12 cellular contexts compared by ENCODE assay signal in the genomic region with DNA sequence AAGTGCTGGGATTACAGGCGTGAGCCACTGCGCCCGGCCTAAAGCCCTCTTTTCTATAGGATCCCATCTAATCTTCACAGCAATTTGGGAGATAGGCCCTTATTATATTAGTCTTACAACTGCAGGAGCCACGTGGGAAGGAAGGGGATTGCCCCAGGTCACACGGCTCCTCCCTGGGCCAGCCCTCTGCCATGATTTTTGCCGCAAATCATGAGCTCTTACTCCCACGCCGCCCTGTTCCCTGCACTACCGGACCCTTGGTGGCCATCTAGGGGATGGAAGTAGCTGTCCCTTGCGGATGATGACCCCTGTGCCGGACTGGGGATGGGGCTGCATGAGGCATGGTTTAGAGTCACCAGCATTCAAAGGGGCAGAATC. TPM values are rescaled to one million over a fixed set of nuclear protein-coding genes. Genes with fewer than 3 reads are reported as not detected.
DNase-seq lines count a peak whose midpoint lies in the region; ATAC-seq, FAIRE-seq and TF ChIP-seq lines count a peak whose summit lies in the region.
"Had no signal": no experiment of that assay in that cellular context is flagged by ENCODE, and none has a peak within 500 bp of the region (broad histone marks: within the 10 kb centered on the region; RNA-seq: fewer than 3 reads in every experiment).

No MANE protein-coding gene starts in this region.

- no peak for FAIRE-seq in small intestine (lab: Jason Lieb, UNC)

- no peak for TF ChIP-seq CTCF in left lung (IDR thresholded peaks at IDR 0.05)
- peak in 1 of 5 experiments; percentile 19 for TF ChIP-seq CTCF in tibial nerve (IDR thresholded peaks at IDR 0.05)

- H3K4me3 ChIP-seq in left lung = peak overlapping the region in 1 of 2 donors; percentile 45
- H3K4me3 ChIP-seq in tibial nerve = no peak overlapping the region
- no peak overlapping the region for H3K4me3 ChIP-seq in small intestine (ENCODE audit: low read depth in 1 of 2, low read length in 2 of 2)

- H3K27ac ChIP-seq in left lung = peak overlapping the region; percentile 84 to 88
- H3K27ac ChIP-seq in tibial nerve = peak overlapping the region; percentile 89 to 99 (median 94)
- peak overlapping the region in 1 of 2 donors; percentile 84 for H3K27ac ChIP-seq in small intestine (ENCODE audit: low read depth in 1 of 2, low read length in 1 of 2)

- peak overlapping the region; percentile 38 for H3K4me3 Mint-ChIP-seq in activated naive CD8-positive, alpha-beta T cell
- no peak overlapping the region for H3K4me3 Mint-ChIP-seq in activated naive CD8-positive, alpha-beta T cell treated with anti-CD3 and anti-CD28 coated beads for 36 hours
- H3K4me3 Mint-ChIP-seq in activated T-helper 2 cell treated with anti-CD3 and anti-CD28 coated beads, Interferon-gamma antibody, Interleukin-2, Interleukin-4, amounts not matched to agents 10 μg/mL and 5 μg/mL and 100 μg/mL, durations not matched to agents 14 hours and 24 hours and 36 hours (ENCODE audit: low read depth) = peak overlapping the region; percentile 17

- 73 to 78% methylated on average over 11 of the region's 11 CpGs for WGBS in tibial nerve, 2 donors
- 46 to 78% (median 55%) methylated on average over 11 of the region's 11 CpGs for WGBS in small intestine, 3 donors

- no peaks in the 10 kb centered on the region for H3K9me3 ChIP-seq in left lung
- H3K9me3 ChIP-seq in tibial nerve = no peaks in the 10 kb centered on the region
- H3K9me3 ChIP-seq in small intestine (ENCODE audit: control insufficient read depth, low read depth) = no peaks in the 10 kb centered on the region
- H3K9me3 ChIP-seq: heart left ventricle, MG63 had no signal

- no peaks in the 10 kb centered on the region for H3K36me3 Mint-ChIP-seq in activated naive CD8-positive, alpha-beta T cell
- no peaks in the 10 kb centered on the region for H3K36me3 Mint-ChIP-seq in activated naive CD8-positive, alpha-beta T cell treated with anti-CD3 and anti-CD28 coated beads for 36 hours
- H3K36me3 Mint-ChIP-seq in activated T-helper 2 cell treated with anti-CD3 and anti-CD28 coated beads, Interferon-gamma antibody, Interleukin-2, Interleukin-4, amounts not matched to agents 10 μg/mL and 5 μg/mL and 100 μg/mL, durations not matched to agents 14 hours and 24 hours and 36 hours (ENCODE audit: low read depth) = no peaks in the 10 kb centered on the region
- H3K36me3 Mint-ChIP-seq: activated naive CD4-positive, alpha-beta T cell treated with anti-CD3 and anti-CD28 coated beads, Interleukin-2, amount 50 U/mL, for 24 hours had no signal

- no peak for DNase-seq in activated naive CD8-positive, alpha-beta T cell treated with anti-CD3 and anti-CD28 coated beads for 36 hours
- DNase-seq in activated T-helper 2 cell treated with anti-CD3 and anti-CD28 coated beads, Interferon-gamma antibody, Interleukin-2, Interleukin-4, amounts not matched to agents 10 μg/mL and 5 μg/mL and 100 μg/mL, durations not matched to agents 14 hours and 24 hours and 36 hours (ENCODE audit: low spot score) = no peak
- DNase-seq in left lung = no peak
- DNase-seq in tibial nerve (ENCODE audit: low spot score in 2 of 2) = no peak
- DNase-seq in small intestine = no peak
- DNase-seq in DMS53 (lab: John Stamatoyannopoulos, UW) = no peak
- no peak for DNase-seq in midbrain (lab: John Stamatoyannopoulos, UW)
- DNase-seq: MG63, T1000 had no signal

- TF ChIP-seq EP300 in tibial nerve (IDR thresholded peaks at IDR 0.05) = no peak

- peaks cover 9% of the 10 kb centered on the region for H3K27me3 Mint-ChIP-seq in activated naive CD8-positive, alpha-beta T cell
- H3K27me3 Mint-ChIP-seq in activated naive CD8-positive, alpha-beta T cell treated with anti-CD3 and anti-CD28 coated beads for 36 hours = peaks cover 33% of the 10 kb centered on the region
- peaks cover 7% of the 10 kb centered on the region for H3K27me3 Mint-ChIP-seq in activated T-helper 2 cell treated with anti-CD3 and anti-CD28 coated beads, Interferon-gamma antibody, Interleukin-2, Interleukin-4, amounts not matched to agents 10 μg/mL and 5 μg/mL and 100 μg/mL, durations not matched to agents 14 hours and 24 hours and 36 hours (ENCODE audit: low read depth)

- H3K36me3 ChIP-seq in left lung (no peaks in the 10 kb centered on the region), tibial nerve (no peaks in the 10 kb centered on the region), small intestine (ENCODE audit: control insufficient read depth in 2 of 2, insufficient read depth in 2 of 2, low read length in 2 of 2) (no peaks in the 10 kb centered on the region)
- H3K36me3 ChIP-seq: heart left ventricle, MG63 had no signal

- H3K27me3 ChIP-seq in left lung (peaks cover 0 to 6% of the 10 kb centered on the region in 2 donors), tibial nerve (no peaks in the 10 kb centered on the region), small intestine (ENCODE audit: control insufficient read depth in 2 of 2, insufficient read depth in 2 of 2, low read length in 2 of 2) (no peaks in the 10 kb centered on the region)
- H3K27me3 ChIP-seq: heart left ventricle, MG63 had no signal

- no peaks in the 10 kb centered on the region for H3K9me3 Mint-ChIP-seq in activated naive CD8-positive, alpha-beta T cell (ENCODE audit: low read depth)
- no peaks in the 10 kb centered on the region for H3K9me3 Mint-ChIP-seq in activated naive CD8-positive, alpha-beta T cell treated with anti-CD3 and anti-CD28 coated beads for 36 hours
- no peaks in the 10 kb centered on the region for H3K9me3 Mint-ChIP-seq in activated T-helper 2 cell treated with anti-CD3 and anti-CD28 coated beads, Interferon-gamma antibody, Interleukin-2, Interleukin-4, amounts not matched to agents 10 μg/mL and 5 μg/mL and 100 μg/mL, durations not matched to agents 14 hours and 24 hours and 36 hours
- H3K9me3 Mint-ChIP-seq: activated naive CD4-positive, alpha-beta T cell treated with anti-CD3 and anti-CD28 coated beads, Interleukin-2, amount 50 U/mL, for 24 hours had no signal

- H3K4me1 ChIP-seq in left lung (peaks cover 9 to 24% of the 10 kb centered on the region in 2 donors), tibial nerve (peaks cover 0 to 38% (median 12%) of the 10 kb centered on the region in 4 donors), small intestine (ENCODE audit: control insufficient read depth in 2 of 2, insufficient read depth in 1 of 2, low read depth in 1 of 2, low read length in 1 of 2) (no peaks in the 10 kb centered on the region)

- no peak for ATAC-seq in left lung

- peaks cover 11% of the 10 kb centered on the region for H3K4me1 Mint-ChIP-seq in activated naive CD8-positive, alpha-beta T cell (ENCODE audit: low read depth)
- peaks cover 6% of the 10 kb centered on the region for H3K4me1 Mint-ChIP-seq in activated naive CD8-positive, alpha-beta T cell treated with anti-CD3 and anti-CD28 coated beads for 36 hours
- peaks cover 10% of the 10 kb centered on the region for H3K4me1 Mint-ChIP-seq in activated T-helper 2 cell treated with anti-CD3 and anti-CD28 coated beads, Interferon-gamma antibody, Interleukin-2, Interleukin-4, amounts not matched to agents 10 μg/mL and 5 μg/mL and 100 μg/mL, durations not matched to agents 14 hours and 24 hours and 36 hours (ENCODE audit: low read depth)

- H3K27ac Mint-ChIP-seq in activated naive CD8-positive, alpha-beta T cell = no peak overlapping the region
- H3K27ac Mint-ChIP-seq in activated naive CD8-positive, alpha-beta T cell treated with anti-CD3 and anti-CD28 coated beads for 36 hours = no peak overlapping the region
- peak overlapping the region; percentile 46 for H3K27ac Mint-ChIP-seq in activated T-helper 2 cell treated with anti-CD3 and anti-CD28 coated beads, Interferon-gamma antibody, Interleukin-2, Interleukin-4, amounts not matched to agents 10 μg/mL and 5 μg/mL and 100 μg/mL, durations not matched to agents 14 hours and 24 hours and 36 hours
- H3K27ac Mint-ChIP-seq: activated naive CD4-positive, alpha-beta T cell treated with anti-CD3 and anti-CD28 coated beads, Interleukin-2, amount 50 U/mL, for 24 hours had no signal

- intact Hi-C loops in activated T-helper 2 cell treated with anti-CD3 and anti-CD28 coated beads, Interferon-gamma antibody, Interleukin-2, Interleukin-4, amounts not matched to agents 10 μg/mL and 5 μg/mL and 100 μg/mL, durations not matched to agents 14 hours and 24 hours and 36 hours (cut with micrococcal nuclease) = no loop called here
- intact Hi-C loops in left lung (cut with DNase I) = loop anchor here in 1 of 2 donors (5.0 kb wide), 2 partner anchors 32 to 68 kb away; no protein-coding TSS in a partner anchor

- no peak for TF ChIP-seq POLR2A in tibial nerve (IDR thresholded peaks at IDR 0.05)

RNA-seq across cellular contexts. Expression of a gene that starts 28.4 kb away (rescaled TPM):
- 1,000 to 10,000 TPM; 2,595 to 2,627 TPM for total RNA-seq in activated naive CD8-positive, alpha-beta T cell treated with anti-CD3 and anti-CD28 coated beads for 36 hours
- 2,151 and 2,259 TPM in 2 replicates for total RNA-seq in activated T-helper 2 cell treated with anti-CD3 and anti-CD28 coated beads, Interferon-gamma antibody, Interleukin-2, Interleukin-4, amounts not matched to agents 10 μg/mL and 5 μg/mL and 100 μg/mL, durations not matched to agents 14 hours and 24 hours and 36 hours
- total RNA-seq in left lung (100 to 1,000 TPM; 677 to 980 TPM), tibial nerve (1,000 to 10,000 TPM in 1 of 4 donors, 100 to 1,000 TPM in 3; 622 to 1,472 (median 817) TPM)
- polyA plus RNA-seq in small intestine = 1,000 to 10,000 TPM; 1,019 to 2,156 (median 1,110) TPM
